10 cellular contexts compared by ENCODE assay signal in the genomic region with DNA sequence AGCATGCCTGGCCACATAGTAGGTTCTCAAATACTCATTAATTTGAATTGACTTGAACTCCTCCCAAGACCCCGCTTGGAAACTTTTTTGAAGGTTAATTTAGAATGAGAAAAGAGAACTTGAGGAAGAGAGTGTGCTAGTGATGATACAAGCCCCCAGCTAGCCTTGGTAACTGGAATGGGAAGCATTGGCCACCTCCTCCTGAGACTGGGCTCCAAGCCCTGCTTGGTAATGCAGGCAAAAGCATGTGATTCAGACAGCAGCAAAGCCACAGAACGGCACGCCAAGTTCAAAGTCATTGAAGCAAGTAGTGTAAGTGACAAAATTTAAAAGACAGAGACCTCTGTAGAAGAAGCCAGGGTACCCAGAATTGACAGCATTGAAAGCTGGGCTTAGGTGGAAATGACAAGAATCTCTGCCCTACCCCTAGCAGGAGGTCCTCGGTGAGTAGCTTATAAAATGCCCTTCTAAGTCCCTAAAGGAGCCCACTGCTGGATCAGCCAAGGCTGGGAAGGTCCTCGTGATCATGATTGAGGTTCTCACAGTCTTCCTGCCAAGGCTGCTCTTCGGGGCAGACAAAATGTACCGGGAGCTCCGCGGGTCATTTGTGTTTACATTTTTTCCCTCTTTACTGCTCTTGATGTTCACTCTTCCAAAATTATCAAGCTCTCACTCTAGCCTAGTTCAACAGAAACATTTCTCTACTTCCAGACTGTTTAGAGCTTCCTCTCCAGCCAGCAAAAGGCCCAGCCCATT.
DNase-seq lines count a peak whose midpoint lies in the region; ATAC-seq, FAIRE-seq and TF ChIP-seq lines count a peak whose summit lies in the region.
"Had no signal": no experiment of that assay in that cellular context is flagged by ENCODE, and none has a peak within 500 bp of the region (broad histone marks: within the 10 kb centered on the region; RNA-seq: fewer than 3 reads in every experiment).

No MANE protein-coding gene starts in this region.

- intact Hi-C loops in ovary (cut with DNase I), result no loop called here

- no peak for TF ChIP-seq POLR2A in ovary (IDR thresholded peaks at IDR 0.05)

- H3K27me3 ChIP-seq in ovary, result no peaks in the 10 kb centered on the region

- TF ChIP-seq CTCF in fibroblast of the aortic adventitia (IDR thresholded peaks at IDR 0.05; ENCODE audit: insufficient read depth, low read length) (no peak), ovary (IDR thresholded peaks at IDR 0.05) (no peak)

- H3K4me3 ChIP-seq in fibroblast of the aortic adventitia (ENCODE audit: low read depth, low read length), result no peak overlapping the region
- no peak overlapping the region for H3K4me3 ChIP-seq in ovary

- peaks cover 13% of the 10 kb centered on the region for H3K4me1 ChIP-seq in ovary (ENCODE audit: insufficient read depth)

- no peak overlapping the region for H3K27ac ChIP-seq in ovary

- peak; percentile 64 for FAIRE-seq in RCC 7860 (lab: Jason Lieb, UNC)
- FAIRE-seq: endometrium had no signal

- no peaks in the 10 kb centered on the region for H3K36me3 ChIP-seq in ovary

- H3K9me3 ChIP-seq in ovary, result no peaks in the 10 kb centered on the region

- peak; percentile 45 for DNase-seq in AG08396 (ENCODE audit: low spot score)
- DNase-seq in RCC 7860 (ENCODE audit: low spot score), result peak; percentile 48
- peak; percentile 62 for DNase-seq in fibroblast of the aortic adventitia (ENCODE audit: low read depth)
- DNase-seq in ovary, result peak in 4 of 5 donors; percentile 19 to 52 (median 34)
- DNase-seq in NCI-H1092 (lab: John Stamatoyannopoulos, UW), result no peak
- DNase-seq in DMS153 (lab: John Stamatoyannopoulos, UW), result no peak
- DNase-seq in HuH-7 (ENCODE audit: low spot score), result no peak
- DNase-seq: immature natural killer cell had no signal

- no peak for ATAC-seq in GM21717 (IDR thresholded peaks at IDR 0.05; ENCODE audit: unreplicated experiment)

- TF ChIP-seq EP300 in ovary (IDR thresholded peaks at IDR 0.05), result no peak

- 17 to 29% (median 21%) methylated on average over 9 of the region's 9 CpGs for WGBS in ovary, 3 donors

Comparison
In these comparisons a context has a peak if more than half of its experiments do, and no peak if none do; other contexts are left out.
1. DNase-seq: peak in AG08396 (single experiment), RCC 7860 (single experiment), fibroblast of the aortic adventitia (single experiment) and ovary (4 of 5); none in NCI-H1092 (single experiment), DMS153 (single experiment) and HuH-7 (single experiment).